ENCODE assay signal across 1 cellular context in genomic region chr10:123136806-123137642, GRCh38.
TF ChIP-seq lines count a peak whose summit lies in the region.

No MANE protein-coding gene starts in this region.

TF ChIP-seq in HepG2, 621 proteins besides CTCF, POLR2A, EP300 and RAD21 (continued from another document):
- TF ChIP-seq, protein P1, sequence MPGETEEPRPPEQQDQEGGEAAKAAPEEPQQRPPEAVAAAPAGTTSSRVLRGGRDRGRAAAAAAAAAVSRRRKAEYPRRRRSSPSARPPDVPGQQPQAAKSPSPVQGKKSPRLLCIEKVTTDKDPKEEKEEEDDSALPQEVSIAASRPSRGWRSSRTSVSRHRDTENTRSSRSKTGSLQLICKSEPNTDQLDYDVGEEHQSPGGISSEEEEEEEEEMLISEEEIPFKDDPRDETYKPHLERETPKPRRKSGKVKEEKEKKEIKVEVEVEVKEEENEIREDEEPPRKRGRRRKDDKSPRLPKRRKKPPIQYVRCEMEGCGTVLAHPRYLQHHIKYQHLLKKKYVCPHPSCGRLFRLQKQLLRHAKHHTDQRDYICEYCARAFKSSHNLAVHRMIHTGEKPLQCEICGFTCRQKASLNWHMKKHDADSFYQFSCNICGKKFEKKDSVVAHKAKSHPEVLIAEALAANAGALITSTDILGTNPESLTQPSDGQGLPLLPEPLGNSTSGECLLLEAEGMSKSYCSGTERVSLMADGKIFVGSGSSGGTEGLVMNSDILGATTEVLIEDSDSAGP (CRISPR knock-in tag; IDR thresholded peaks at IDR 0.05; ENCODE audit: borderline replicate concordance) = peak; percentile 21; the same call in 1 of the 2 replicates
- TF ChIP-seq GABPB1 (CRISPR knock-in tag; IDR thresholded peaks at IDR 0.05) = 0 out of 2 replicates have a peak, but pooled peaks have one; percentile 10
- TF ChIP-seq HOXA5 (CRISPR knock-in tag; IDR thresholded peaks at IDR 0.05) = 0 out of 2 replicates have a peak, but pooled peaks have one; percentile 33
